In the genomic region with DNA sequence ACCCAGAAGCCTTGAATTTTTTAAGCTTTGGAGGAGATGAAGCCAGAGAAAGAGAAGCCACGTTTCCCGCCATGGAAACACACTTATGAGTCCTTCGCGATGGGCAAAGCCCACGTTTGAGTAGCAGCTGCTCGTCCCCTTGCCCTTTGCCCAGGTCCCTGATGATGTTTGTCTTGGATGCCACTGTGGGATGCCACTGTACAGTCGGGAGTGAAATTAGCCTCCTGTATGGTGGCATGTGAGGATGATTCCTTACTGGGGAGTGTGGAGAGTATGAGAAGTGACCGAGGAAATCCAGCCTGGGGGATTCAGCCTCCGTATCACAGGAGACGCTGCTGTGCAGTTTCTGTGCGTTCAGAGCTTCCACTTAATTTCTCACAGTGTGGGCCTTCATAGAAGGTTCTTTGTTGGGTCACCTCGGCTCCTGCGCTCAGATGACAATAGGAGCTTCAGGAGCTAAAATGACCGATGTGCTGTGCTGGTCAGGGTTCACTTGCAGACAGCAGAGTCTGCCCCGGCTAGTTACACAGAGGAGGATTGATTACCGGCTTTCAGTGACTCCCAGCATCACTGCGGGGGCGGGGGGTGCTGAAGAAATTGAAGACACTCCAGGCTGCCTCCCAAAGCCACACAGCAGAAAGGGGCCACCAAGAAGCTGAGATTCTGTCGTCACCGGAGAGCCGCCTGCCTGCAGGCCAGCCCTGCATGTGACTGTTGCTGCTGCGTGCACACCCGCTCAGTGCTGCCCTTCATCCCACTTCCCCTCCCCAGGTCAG, we compare ENCODE assay signal across 1 cellular context.
TF ChIP-seq lines count a peak whose summit lies in the region.

No MANE protein-coding gene starts in this region.

TF ChIP-seq in HepG2, 621 proteins besides CTCF, POLR2A, EP300 and RAD21 (continued from another document and continues in another):
- TF ChIP-seq, protein P1, sequence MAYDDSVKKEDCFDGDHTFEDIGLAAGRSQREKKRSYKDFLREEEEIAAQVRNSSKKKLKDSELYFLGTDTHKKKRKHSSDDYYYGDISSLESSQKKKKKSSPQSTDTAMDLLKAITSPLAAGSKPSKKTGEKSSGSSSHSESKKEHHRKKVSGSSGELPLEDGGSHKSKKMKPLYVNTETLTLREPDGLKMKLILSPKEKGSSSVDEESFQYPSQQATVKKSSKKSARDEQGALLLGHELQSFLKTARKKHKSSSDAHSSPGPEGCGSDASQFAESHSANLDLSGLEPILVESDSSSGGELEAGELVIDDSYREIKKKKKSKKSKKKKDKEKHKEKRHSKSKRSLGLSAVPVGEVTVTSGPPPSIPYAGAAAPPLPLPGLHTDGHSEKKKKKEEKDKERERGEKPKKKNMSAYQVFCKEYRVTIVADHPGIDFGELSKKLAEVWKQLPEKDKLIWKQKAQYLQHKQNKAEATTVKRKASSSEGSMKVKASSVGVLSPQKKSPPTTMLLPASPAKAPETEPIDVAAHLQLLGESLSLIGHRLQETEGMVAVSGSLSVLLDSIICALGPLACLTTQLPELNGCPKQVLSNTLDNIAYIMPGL (CRISPR knock-in tag; IDR thresholded peaks at IDR 0.05; ENCODE audit: borderline replicate concordance in 1 of 2, low read depth in 1 of 2), result no peak
- TF ChIP-seq, protein P2, sequence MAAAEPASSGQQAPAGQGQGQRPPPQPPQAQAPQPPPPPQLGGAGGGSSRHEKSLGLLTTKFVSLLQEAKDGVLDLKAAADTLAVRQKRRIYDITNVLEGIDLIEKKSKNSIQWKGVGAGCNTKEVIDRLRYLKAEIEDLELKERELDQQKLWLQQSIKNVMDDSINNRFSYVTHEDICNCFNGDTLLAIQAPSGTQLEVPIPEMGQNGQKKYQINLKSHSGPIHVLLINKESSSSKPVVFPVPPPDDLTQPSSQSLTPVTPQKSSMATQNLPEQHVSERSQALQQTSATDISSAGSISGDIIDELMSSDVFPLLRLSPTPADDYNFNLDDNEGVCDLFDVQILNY (CRISPR knock-in tag; conservative IDR thresholded peaks at IDR 0.05), result no peak
- TF ChIP-seq SETDB1 (CRISPR knock-in tag; IDR thresholded peaks at IDR 0.05; ENCODE audit: borderline replicate concordance), result no peak
- TF ChIP-seq ZNF281 (CRISPR knock-in tag; IDR thresholded peaks at IDR 0.05; ENCODE audit: borderline replicate concordance), result peak; percentile 26; the same call in 1 of the 2 replicates
- no peak for TF ChIP-seq ZBED4 (CRISPR knock-in tag; IDR thresholded peaks at IDR 0.05; ENCODE audit: borderline replicate concordance)
- TF ChIP-seq HOXA3 (CRISPR knock-in tag; IDR thresholded peaks at IDR 0.05), result 0 out of 2 replicates have a peak, but pooled peaks have one; percentile 22
- TF ChIP-seq ZNF670 (CRISPR knock-in tag; IDR thresholded peaks at IDR 0.05; ENCODE audit: borderline replicate concordance), result no peak
- TF ChIP-seq, protein P3, sequence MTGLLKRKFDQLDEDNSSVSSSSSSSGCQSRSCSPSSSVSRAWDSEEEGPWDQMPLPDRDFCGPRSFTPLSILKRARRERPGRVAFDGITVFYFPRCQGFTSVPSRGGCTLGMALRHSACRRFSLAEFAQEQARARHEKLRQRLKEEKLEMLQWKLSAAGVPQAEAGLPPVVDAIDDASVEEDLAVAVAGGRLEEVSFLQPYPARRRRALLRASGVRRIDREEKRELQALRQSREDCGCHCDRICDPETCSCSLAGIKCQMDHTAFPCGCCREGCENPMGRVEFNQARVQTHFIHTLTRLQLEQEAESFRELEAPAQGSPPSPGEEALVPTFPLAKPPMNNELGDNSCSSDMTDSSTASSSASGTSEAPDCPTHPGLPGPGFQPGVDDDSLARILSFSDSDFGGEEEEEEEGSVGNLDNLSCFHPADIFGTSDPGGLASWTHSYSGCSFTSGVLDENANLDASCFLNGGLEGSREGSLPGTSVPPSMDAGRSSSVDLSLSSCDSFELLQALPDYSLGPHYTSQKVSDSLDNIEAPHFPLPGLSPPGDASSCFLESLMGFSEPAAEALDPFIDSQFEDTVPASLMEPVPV (CRISPR knock-in tag; IDR thresholded peaks at IDR 0.05), result no peak
- TF ChIP-seq TAF15 (IDR thresholded peaks at IDR 0.05; ENCODE audit: low read depth, low read length, poor library complexity, severe bottlenecking), result no peak
- TF ChIP-seq ZNF503 (CRISPR knock-in tag; IDR thresholded peaks at IDR 0.05), result no peak
- TF ChIP-seq ZMYM4 (CRISPR knock-in tag; IDR thresholded peaks at IDR 0.05), result no peak
- no peak for TF ChIP-seq IKZF1 (IDR thresholded peaks at IDR 0.05)
- TF ChIP-seq ZNF296 (CRISPR knock-in tag; conservative IDR thresholded peaks at IDR 0.05), result no peak
- 0 out of 2 replicates have a peak, but pooled peaks have one; percentile 27 for TF ChIP-seq ZNF501 (CRISPR knock-in tag; IDR thresholded peaks at IDR 0.05)
- TF ChIP-seq ZNF546 (CRISPR knock-in tag; conservative IDR thresholded peaks at IDR 0.05), result no peak
- TF ChIP-seq THAP7 (CRISPR knock-in tag; IDR thresholded peaks at IDR 0.05), result no peak
- TF ChIP-seq ZNF619 (CRISPR knock-in tag; IDR thresholded peaks at IDR 0.05), result no peak
- no peak for TF ChIP-seq DNMT1 (CRISPR knock-in tag; IDR thresholded peaks at IDR 0.05)
- TF ChIP-seq YEATS2 (CRISPR knock-in tag; IDR thresholded peaks at IDR 0.05; ENCODE audit: borderline replicate concordance), result no peak
- TF ChIP-seq ARID3A (IDR thresholded peaks at IDR 0.05; ENCODE audit: low read depth, low read length), result no peak
- no peak for TF ChIP-seq ZNF75D (CRISPR knock-in tag; IDR thresholded peaks at IDR 0.05; ENCODE audit: borderline replicate concordance)
- no peak; the same call in 1 of the 2 replicates for TF ChIP-seq ZNF124 (CRISPR knock-in tag; IDR thresholded peaks at IDR 0.05)
- TF ChIP-seq XRCC5 (optimal IDR thresholded peaks at IDR 0.05; ENCODE audit: low read length), result no peak
- no peak for TF ChIP-seq REXO4 (CRISPR knock-in tag; IDR thresholded peaks at IDR 0.05; ENCODE audit: borderline replicate concordance)
- no peak for TF ChIP-seq ZKSCAN5 (CRISPR knock-in tag; IDR thresholded peaks at IDR 0.05)
- TF ChIP-seq RORA (CRISPR knock-in tag; IDR thresholded peaks at IDR 0.05), result no peak
- no peak for TF ChIP-seq PAX8 (CRISPR knock-in tag; IDR thresholded peaks at IDR 0.05; ENCODE audit: borderline replicate concordance)
- TF ChIP-seq ASH2L (IDR thresholded peaks at IDR 0.05; ENCODE audit: insufficient read length, low read depth, low read length), result peak; percentile 36
- TF ChIP-seq PRPF4 (IDR thresholded peaks at IDR 0.05; ENCODE audit: low read depth, low read length, poor library complexity, severe bottlenecking), result no peak
- 0 out of 2 replicates have a peak, but pooled peaks have one; percentile 18 for TF ChIP-seq TFDP1 (CRISPR knock-in tag; IDR thresholded peaks at IDR 0.05; ENCODE audit: borderline replicate concordance)
- TF ChIP-seq RFX5 (IDR thresholded peaks at IDR 0.05; ENCODE audit: low read depth, low read length), result no peak
- no peak for TF ChIP-seq ZSCAN31 (CRISPR knock-in tag; IDR thresholded peaks at IDR 0.05; ENCODE audit: low read depth)
- TF ChIP-seq BORCS8-MEF2B (CRISPR knock-in tag; IDR thresholded peaks at IDR 0.05), result no peak
- no peak for TF ChIP-seq ZNF792 (CRISPR knock-in tag; IDR thresholded peaks at IDR 0.05)
- no peak for TF ChIP-seq ZNF329 (CRISPR knock-in tag; IDR thresholded peaks at IDR 0.05; ENCODE audit: low read depth)
- TF ChIP-seq, protein P4, sequence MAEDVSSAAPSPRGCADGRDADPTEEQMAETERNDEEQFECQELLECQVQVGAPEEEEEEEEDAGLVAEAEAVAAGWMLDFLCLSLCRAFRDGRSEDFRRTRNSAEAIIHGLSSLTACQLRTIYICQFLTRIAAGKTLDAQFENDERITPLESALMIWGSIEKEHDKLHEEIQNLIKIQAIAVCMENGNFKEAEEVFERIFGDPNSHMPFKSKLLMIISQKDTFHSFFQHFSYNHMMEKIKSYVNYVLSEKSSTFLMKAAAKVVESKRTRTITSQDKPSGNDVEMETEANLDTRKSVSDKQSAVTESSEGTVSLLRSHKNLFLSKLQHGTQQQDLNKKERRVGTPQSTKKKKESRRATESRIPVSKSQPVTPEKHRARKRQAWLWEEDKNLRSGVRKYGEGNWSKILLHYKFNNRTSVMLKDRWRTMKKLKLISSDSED (CRISPR knock-in tag; IDR thresholded peaks at IDR 0.05), result no peak
- no peak for TF ChIP-seq ZBTB8A (CRISPR knock-in tag; IDR thresholded peaks at IDR 0.05; ENCODE audit: borderline replicate concordance, low read depth)
- TF ChIP-seq SRSF9 (IDR thresholded peaks at IDR 0.05; ENCODE audit: borderline replicate concordance, insufficient read depth, low read depth, low read length, poor library complexity, severe bottlenecking), result no peak
- TF ChIP-seq GTF3A (CRISPR knock-in tag; conservative IDR thresholded peaks at IDR 0.05), result no peak
